In the genomic region with DNA sequence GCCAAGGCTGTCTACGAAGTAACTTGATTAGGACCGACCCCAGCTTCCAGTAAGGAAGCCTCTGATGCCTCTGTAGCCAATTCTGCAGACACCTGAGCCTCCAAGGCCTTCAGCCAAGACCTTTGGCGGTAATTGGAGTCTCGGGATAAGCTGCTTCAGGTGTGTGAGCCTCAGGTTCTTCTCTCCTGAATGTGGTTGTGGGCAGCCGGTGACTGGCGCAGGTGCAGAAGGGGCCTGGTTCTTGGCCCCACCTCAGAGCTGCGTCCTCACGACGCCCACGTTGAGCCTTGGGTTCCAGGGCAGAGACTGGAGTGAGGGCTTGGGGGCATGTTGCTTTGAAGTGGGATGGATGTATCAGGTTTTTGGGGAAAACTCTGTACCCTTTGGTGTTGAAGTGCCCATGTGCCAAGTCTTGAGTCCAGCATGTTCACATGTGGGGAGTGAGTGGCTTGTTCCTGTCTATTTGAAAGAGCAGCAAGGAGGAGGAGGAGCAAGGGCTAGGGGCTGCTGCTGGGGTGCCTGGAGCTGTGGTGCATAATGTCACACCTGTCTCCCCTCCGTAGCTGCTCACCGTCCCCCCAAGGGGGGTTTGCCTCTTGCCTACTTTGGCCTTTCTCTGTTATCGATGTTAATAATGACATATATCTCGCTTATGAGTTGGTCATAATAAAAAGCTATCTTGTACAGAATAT, we compare ENCODE assay signal across 8 cellular contexts. TPM values are rescaled to one million over a fixed set of nuclear protein-coding genes. Genes with fewer than 3 reads are reported as not detected.
DNase-seq lines count a peak whose midpoint lies in the region; ATAC-seq and TF ChIP-seq lines count a peak whose summit lies in the region.

No MANE protein-coding gene starts in this region.

- H3K36me3 Mint-ChIP-seq in Calu3 (ENCODE audit: insufficient read depth, unreplicated experiment) = peaks cover 18% of the 10 kb centered on the region

- H3K27ac Mint-ChIP-seq in Calu3 (ENCODE audit: unreplicated experiment) = no peak overlapping the region

- peak overlapping the region; percentile 92 for H3K4me3 Mint-ChIP-seq in Calu3 (ENCODE audit: low read depth, unreplicated experiment)

- H3K9me3 ChIP-seq in OCI-LY1 (ENCODE audit: low read length) = 0 out of 2 replicates have a peak, but pooled peaks cover 3% of the 10 kb centered on the region
- H3K9me3 ChIP-seq in esophagus (ENCODE audit: control insufficient read depth in 2 of 2, insufficient read depth in 1 of 2, low read depth in 1 of 2, low read length in 1 of 2) = no peaks in the 10 kb centered on the region
- no peaks in the 10 kb centered on the region for H3K9me3 ChIP-seq in osteoblast (ENCODE audit: low read depth, low read length)

- 0 out of 2 replicates have a peak overlapping the region, but pooled peaks have one; percentile 69 for H3K4me2 ChIP-seq in OCI-LY1 (ENCODE audit: low read length)
- H3K4me2 ChIP-seq in osteoblast (ENCODE audit: insufficient read depth, low read length) = peak overlapping the region; percentile 87

- WGBS in esophagus, 2 donors = 74 to 78% methylated on average over 14 of the region's 14 CpGs

- CTCF ChIA-PET in Calu3 (lab: Charles Lee) = interaction anchor here (0.5 to 0.6 kb wide), 2 partner anchors 170 to 1546 kb away, joined by 3 to 4 read pairs; no protein-coding TSS in a partner anchor

- H3K79me2 ChIP-seq in OCI-LY1 (ENCODE audit: insufficient read depth, low read length) (no peaks in the 10 kb centered on the region), osteoblast (ENCODE audit: insufficient read depth, low read length) (peaks cover 10% of the 10 kb centered on the region)

- no peaks in the 10 kb centered on the region for H3K9me3 Mint-ChIP-seq in Calu3 (ENCODE audit: low read depth, unreplicated experiment)

- H3K27me3 ChIP-seq in OCI-LY1 (ENCODE audit: insufficient read depth, low read length) (0 out of 2 replicates have a peak, but pooled peaks cover 17% of the 10 kb centered on the region), esophagus (ENCODE audit: control insufficient read depth in 1 of 2, insufficient read depth in 2 of 2, low read length in 2 of 2) (no peaks in the 10 kb centered on the region), osteoblast (ENCODE audit: insufficient read depth, low read length) (no peaks in the 10 kb centered on the region)

- H3K4me3 ChIP-seq in OCI-LY1 (ENCODE audit: low read depth, low read length, poor library complexity, severe bottlenecking) (no peak overlapping the region), esophagus (ENCODE audit: low read depth in 1 of 2, low read length in 2 of 2) (peak overlapping the region; percentile 1 to 73), osteoblast (ENCODE audit: insufficient read depth, low read length) (peak overlapping the region; percentile 84)

- H3K4me1 ChIP-seq in OCI-LY1 (ENCODE audit: insufficient read depth, low read length, severe bottlenecking) (peaks cover 15% of the 10 kb centered on the region), esophagus (ENCODE audit: control insufficient read depth in 2 of 2, insufficient read depth in 2 of 2, low read length in 1 of 2) (peaks cover 7 to 13% of the 10 kb centered on the region in 2 donors), osteoblast (ENCODE audit: insufficient read depth, low read length) (peaks cover 10% of the 10 kb centered on the region)

- no peak overlapping the region for H3K9ac ChIP-seq in OCI-LY1 (ENCODE audit: low read length)

- H3K27me3 Mint-ChIP-seq in Calu3 (ENCODE audit: unreplicated experiment) = no peaks in the 10 kb centered on the region

- TF ChIP-seq CTCF in Calu3 (IDR thresholded peaks at IDR 0.05; ENCODE audit: unreplicated experiment) (no peak), OCI-LY1 (IDR thresholded peaks at IDR 0.05; ENCODE audit: low read length) (no peak), osteoblast (IDR thresholded peaks at IDR 0.05; ENCODE audit: extremely low read depth, low read depth, low read length) (no peak), omental fat pad (IDR thresholded peaks at IDR 0.05) (no peak)

- intact Hi-C loops in Calu3 (cut with micrococcal nuclease; ENCODE audit: unreplicated experiment) = no loop called here

- DNase-seq in Calu3 = no peak
- peak; percentile 71 for DNase-seq in osteoblast (ENCODE audit: insufficient read length, low spot score, missing footprints)
- no peak for DNase-seq in ureter (ENCODE audit: low spot score)
- no peak for DNase-seq in H4 (ENCODE audit: low spot score)
- DNase-seq in omental fat pad (ENCODE audit: low spot score) = no peak
- DNase-seq in LoVo (ENCODE audit: low spot score) = no peak

- peaks cover 23% of the 10 kb centered on the region for H3K4me1 Mint-ChIP-seq in Calu3 (ENCODE audit: low read depth, unreplicated experiment)

- no peak overlapping the region for H2AFZ ChIP-seq in OCI-LY1 (ENCODE audit: low read length)
- H2AFZ ChIP-seq in osteoblast (ENCODE audit: low read length) = no peak overlapping the region

- H3F3A ChIP-seq in OCI-LY1 (ENCODE audit: insufficient read depth, low read length) = no peaks in the 10 kb centered on the region

- ATAC-seq in omental fat pad (ENCODE audit: low FRiP score) = no peak

- H3K27ac ChIP-seq in OCI-LY1 (ENCODE audit: low read depth, low read length, poor library complexity, severe bottlenecking) = no peak overlapping the region
- no peak overlapping the region for H3K27ac ChIP-seq in esophagus (ENCODE audit: low read depth in 2 of 2, low read length in 1 of 2)
- H3K27ac ChIP-seq in osteoblast (ENCODE audit: low read depth, low read length) = no peak overlapping the region

- H4K20me1 ChIP-seq in OCI-LY1 (ENCODE audit: insufficient read depth, low read length) (no peaks in the 10 kb centered on the region), osteoblast (ENCODE audit: insufficient read depth, low read length) (no peaks in the 10 kb centered on the region)

- H3K9me2 ChIP-seq in OCI-LY1 (ENCODE audit: low read depth, low read length) = no peaks in the 10 kb centered on the region

- BruUV-seq in Calu3 (replicated peaks; lab: Mats Ljungman, UMichigan) = TSS peak; percentile 33

- H3K36me3 ChIP-seq in OCI-LY1 (ENCODE audit: insufficient read depth, low read length) (no peaks in the 10 kb centered on the region; the same call in 1 of the 2 replicates), esophagus (ENCODE audit: control insufficient read depth in 2 of 2, insufficient read depth in 2 of 2, low read length in 1 of 2) (no peaks in the 10 kb centered on the region), osteoblast (ENCODE audit: insufficient read depth, low read length) (peaks cover 3% of the 10 kb centered on the region)

RNA-seq across cellular contexts. Expression of a gene that starts 1.4 kb away (rescaled TPM):
- total RNA-seq in Calu3 (2022) (24.2 and 26.8 TPM in 2 replicates), osteoblast (31.5 and 32.9 TPM in 2 replicates), ureter (29.1 TPM), omental fat pad (10 to 100 TPM; 25.5 to 34.3 (median 30.2) TPM)
- 10 to 100 TPM in 1 of 2 donors, 1 to 10 TPM in 1; 8.8 to 12.0 TPM for polyA plus RNA-seq in esophagus
- 9.5 and 24.2 TPM in 2 replicates for total RNA-seq in H4 (2014; rRNA removed; shearing (Covaris generic))
